Comparison of ENCODE assay signal across 30 cellular contexts in genomic region chr7:136274636-136275345, GRCh38.
"Had no signal": no experiment of that assay in that cellular context is flagged by ENCODE, and none has a peak within 500 bp of the region (broad histone marks: within the 10 kb centered on the region; RNA-seq: fewer than 3 reads in every experiment).

No MANE protein-coding gene starts in this region.

- H3K9me3 ChIP-seq: ovary, psoas muscle, right lobe of liver, sigmoid colon, stomach, thoracic aorta, thyroid gland, tibial nerve, upper lobe of left lung, vagina had no signal

- DNase-seq: naive thymus-derived CD8-positive, alpha-beta T cell; nephron progenitor cell; occipital lobe; ovary; posterior cingulate gyrus; psoas muscle; right cardiac atrium; right lobe of liver; sigmoid colon; small intestine; stimulated activated CD4-positive, alpha-beta T cell treated with anti-CD3 and anti-CD28 coated beads, Interleukin-15, amount 100 ng/mL, for 24 hours; stimulated activated CD4-positive, alpha-beta T cell treated with anti-CD3 and anti-CD28 coated beads, Interleukin-2, amount 100 ng/mL, for 24 hours; stimulated activated CD4-positive, alpha-beta T cell treated with anti-CD3 and anti-CD28 coated beads, Interleukin-2, amount 100 ng/mL, for 48 hours; stimulated activated CD4-positive, alpha-beta T cell treated with anti-CD3 and anti-CD28 coated beads, Interleukin-4, amount 100 ng/mL, for 24 hours; stimulated activated naive B cell treated with anti-CD40 and anti-IgM and Interleukin-4, amounts not matched to agents 10 μg/mL and 1 μg/mL and 100 μg/mL, for 72 hours; stimulated activated naive CD4-positive, alpha-beta T cell treated with Interleukin-2 at 50 U/mL for 16 hours; stomach; thyroid gland; trophoblast cell; upper lobe of left lung had no signal

- H3K36me3 ChIP-seq: ovary, right lobe of liver, sigmoid colon, stomach, thoracic aorta, thyroid gland, tibial nerve, upper lobe of left lung, vagina had no signal

- H3K27ac ChIP-seq: ovary, parathyroid adenoma, psoas muscle, right lobe of liver, sigmoid colon, stomach, thoracic aorta, thyroid gland, tibial nerve, upper lobe of left lung, vagina had no signal

- H3K4me1 ChIP-seq: parathyroid adenoma, psoas muscle, right lobe of liver, stomach, thyroid gland, tibial nerve, upper lobe of left lung, vagina had no signal

- H3K9ac ChIP-seq: parathyroid adenoma had no signal

- H2AFZ ChIP-seq: parathyroid adenoma had no signal

- H3K27ac Mint-ChIP-seq: naive thymus-derived CD8-positive, alpha-beta T cell; natural killer cell treated with Interleukin-12 subunit alpha and Interleukin-12 subunit beta and Interleukin-15 and Interleukin-18, amount 100 ng/mL, for 72 hours; progenitor cell of endocrine pancreas; stimulated activated effector memory CD8-positive, alpha-beta T cell treated with anti-CD3 and anti-CD28 coated beads, Interleukin-12 subunit alpha, Interleukin-12 subunit beta, amount 100 ng/mL, for 72 hours; stimulated activated naive B cell treated with anti-CD40 and anti-IgM and Interleukin-4, amounts not matched to agents 10 μg/mL and 1 μg/mL and 100 μg/mL, for 72 hours; stimulated activated naive CD8-positive, alpha-beta T cell treated with anti-CD3 and anti-CD28 coated beads, Interleukin-15, Interleukin-2, amounts not matched to agents 100 ng/mL and 50 ng/mL, for 24 hours had no signal

- H3K27me3 ChIP-seq: ovary, sigmoid colon, stomach, thyroid gland, tibial nerve, upper lobe of left lung, vagina had no signal

- H3K4me3 ChIP-seq: ovary, psoas muscle, right lobe of liver, sigmoid colon, stomach, thoracic aorta, thyroid gland, tibial nerve, upper lobe of left lung, vagina had no signal

- H3K79me2 ChIP-seq: parathyroid adenoma had no signal

- H3K36me3 Mint-ChIP-seq: naive thymus-derived CD8-positive, alpha-beta T cell; natural killer cell treated with Interleukin-12 subunit alpha and Interleukin-12 subunit beta and Interleukin-15 and Interleukin-18, amount 100 ng/mL, for 72 hours; stimulated activated effector memory CD8-positive, alpha-beta T cell treated with anti-CD3 and anti-CD28 coated beads, Interleukin-12 subunit alpha, Interleukin-12 subunit beta, amount 100 ng/mL, for 72 hours; stimulated activated naive B cell treated with anti-CD40 and anti-IgM and Interleukin-4, amounts not matched to agents 10 μg/mL and 1 μg/mL and 100 μg/mL, for 72 hours had no signal

- FAIRE-seq: small intestine, urothelium cell line had no signal

- H3K9me3 Mint-ChIP-seq: nephron progenitor cell, neural crest cell had no signal

- ATAC-seq: naive thymus-derived CD8-positive, alpha-beta T cell; natural killer cell treated with Interleukin-12 subunit alpha and Interleukin-12 subunit beta and Interleukin-15 and Interleukin-18, amount 100 ng/mL, for 72 hours; psoas muscle; right cardiac atrium; right lobe of liver; stimulated activated effector memory CD8-positive, alpha-beta T cell treated with anti-CD3 and anti-CD28 coated beads, Interleukin-12 subunit alpha, Interleukin-12 subunit beta, amount 100 ng/mL, for 72 hours; stimulated activated naive B cell treated with anti-CD40 and anti-IgM and Interleukin-4, amounts not matched to agents 10 μg/mL and 1 μg/mL and 100 μg/mL, for 72 hours had no signal
